In genomic region chr15:74978503-74978902, GRCh38 we compare ENCODE assay signal across 9 cellular contexts. TPM values are rescaled to one million over a fixed set of nuclear protein-coding genes. Genes with fewer than 3 reads are reported as not detected.
DNase-seq lines count a peak whose midpoint lies in the region; ATAC-seq and TF ChIP-seq lines count a peak whose summit lies in the region.
"Had no signal": no experiment of that assay in that cellular context is flagged by ENCODE, and none has a peak within 500 bp of the region (broad histone marks: within the 10 kb centered on the region; RNA-seq: fewer than 3 reads in every experiment).

No MANE protein-coding gene starts in this region.

- H3K4me1 ChIP-seq in left lung (no peaks in the 10 kb centered on the region), colonic mucosa (no peaks in the 10 kb centered on the region)
- H3K4me1 ChIP-seq: Caco-2 had no signal

- ATAC-seq in left lung (peak; percentile 93), HG02981 (IDR thresholded peaks at IDR 0.05; ENCODE audit: unreplicated experiment) (no peak)

- intact Hi-C loops in left lung (cut with DNase I), result no loop called here
- intact Hi-C loops in colonic mucosa (cut with DNase I), result no loop called here

- H3K4me3 ChIP-seq in left lung (no peak overlapping the region), colonic mucosa (no peak overlapping the region)

- no peak overlapping the region for H3K27ac ChIP-seq in left lung
- no peak overlapping the region for H3K27ac ChIP-seq in colonic mucosa

- DNase-seq in ACHN (peak; percentile 56), LHCN-M2 (ENCODE audit: low read depth) (peak; percentile 67), left lung (no peak), SHP77 treated with DMSO at 0.1 percent for 48 hours (lab: John Stamatoyannopoulos, UW) (no peak), DMS 273 (lab: John Stamatoyannopoulos, UW; ENCODE audit: unreplicated experiment) (no peak), colonic mucosa (no peak)
- peak; percentile 21 for DNase-seq in activated T-cell treated with anti-CD3 and anti-CD28 coated beads, Interleukin-2, amount 50 U/mL, for 1 hour
- DNase-seq: Caco-2 had no signal

- in situ Hi-C loops in ACHN (cut with HindIII; ENCODE audit: low pct_ligation_motif_present, low pct_unique_long_range_greater_than_20kb, low sequenced_read_pairs), result no loop called here

- no peak overlapping the region for H3K9ac ChIP-seq in colonic mucosa (ENCODE audit: low read depth in 2 of 2, low read length in 2 of 2)

- H3K9me3 ChIP-seq in left lung (no peaks in the 10 kb centered on the region), colonic mucosa (no peaks in the 10 kb centered on the region)
- H3K9me3 ChIP-seq: Caco-2 had no signal

- no peaks in the 10 kb centered on the region for H3K36me3 ChIP-seq in left lung
- no peaks in the 10 kb centered on the region for H3K36me3 ChIP-seq in colonic mucosa

- no peak for TF ChIP-seq CTCF in left lung (IDR thresholded peaks at IDR 0.05)
- TF ChIP-seq CTCF in colonic mucosa (IDR thresholded peaks at IDR 0.05), result no peak

- H3K27me3 ChIP-seq in left lung (no peaks in the 10 kb centered on the region), colonic mucosa (no peaks in the 10 kb centered on the region)

RNA-seq across cellular contexts. Expression of gene SCAMP5, which starts 16.9 kb away (rescaled TPM):
- total RNA-seq in LHCN-M2 (2014; rRNA removed) (0.51 and 0.98 TPM in 2 replicates), left lung (10 to 100 TPM in 1 of 2 donors, 1 to 10 TPM in 1; 1.9 to 20.1 TPM), colonic mucosa (10 to 100 TPM in 1 of 2 donors, 1 to 10 TPM in 1; 4.9 to 24.9 TPM)
- 1.6 TPM for polyA plus RNA-seq in LHCN-M2 (2012)

RNA-seq across cellular contexts. Expression of gene RPP25, which starts 21.9 kb away (rescaled TPM):
- total RNA-seq in LHCN-M2 (2014; rRNA removed) (8.9 and 9.1 TPM in 2 replicates), left lung (10 to 100 TPM; 13.8 to 14.1 TPM), colonic mucosa (10 to 100 TPM in 1 of 2 donors, 1 to 10 TPM in 1; 7.8 to 25.5 TPM)
- 2.5 TPM for polyA plus RNA-seq in LHCN-M2 (2012)

RNA-seq across cellular contexts. Expression of gene COX5A, which starts 40.6 kb away (rescaled TPM):
- total RNA-seq in LHCN-M2 (2014; rRNA removed), result 97.5 and 109 TPM in 2 replicates
- 303 TPM for polyA plus RNA-seq in LHCN-M2 (2012)
- 100 to 1,000 TPM; 170 TPM for total RNA-seq in left lung
- 100 to 1,000 TPM; 563 to 623 TPM for total RNA-seq in colonic mucosa

RNA-seq across cellular contexts. Expression of gene PPCDC, which starts 44.9 kb away (rescaled TPM):
- total RNA-seq in LHCN-M2 (2014; rRNA removed), result 21.1 and 22.8 TPM in 2 replicates
- 8.9 TPM for polyA plus RNA-seq in LHCN-M2 (2012)
- total RNA-seq in left lung, result 10 to 100 TPM; 13.2 to 14.1 TPM
- 10 to 100 TPM; 10.1 to 23.1 TPM for total RNA-seq in colonic mucosa

Comparison
In these comparisons a context has a peak if more than half of its experiments do, and no peak if none do; other contexts are left out.
1. DNase-seq: peak in ACHN (single experiment), LHCN-M2 (single experiment) and activated T-cell treated with anti-CD3 and anti-CD28 coated beads, Interleukin-2, amount 50 U/mL, for 1 hour (single experiment); none in left lung (0 of 2), SHP77 treated with DMSO at 0.1 percent for 48 hours (single experiment), DMS 273 (single experiment) and colonic mucosa (single experiment).